Comparison of ENCODE assay signal across 28 cellular contexts in genomic region chr7:108104324-108104723, GRCh38. TPM values are rescaled to one million over a fixed set of nuclear protein-coding genes. Genes with fewer than 3 reads are reported as not detected.
DNase-seq lines count a peak whose midpoint lies in the region; ATAC-seq and TF ChIP-seq lines count a peak whose summit lies in the region.
"Had no signal": no experiment of that assay in that cellular context is flagged by ENCODE, and none has a peak within 500 bp of the region (broad histone marks: within the 10 kb centered on the region; RNA-seq: fewer than 3 reads in every experiment).

No MANE protein-coding gene starts in this region.

- no peak for TF ChIP-seq POLR2A in body of pancreas (IDR thresholded peaks at IDR 0.05)

- no peaks in the 10 kb centered on the region for H3K9me3 Mint-ChIP-seq in HFFc6
- H3K9me3 Mint-ChIP-seq: activated CD4-positive, alpha-beta memory T cell treated with anti-CD3 and anti-CD28 coated beads for 36 hours; activated naive CD4-positive, alpha-beta T cell treated with anti-CD3 and anti-CD28 coated beads, Interleukin-2, amount 50 U/mL, for 24 hours; activated T-helper 17 cell treated with anti-CD3 and anti-CD28 coated beads, Interleukin-2, amount 50 U/mL, for 72 hours; mesothelial cell of epicardium; natural killer cell had no signal

- H3K4me1 ChIP-seq in body of pancreas (peaks cover under 1% of the 10 kb centered on the region), heart right ventricle (peaks cover 0 to 13% (median 0%) of the 10 kb centered on the region in 9 donors)
- H3K4me1 ChIP-seq: spleen had no signal

- H3K4me3 ChIP-seq in body of pancreas (no peak overlapping the region), heart right ventricle (no peak overlapping the region), skeletal muscle cell (ENCODE audit: low read depth, low read length) (no peak overlapping the region), MG63 (no peak overlapping the region)
- H3K4me3 ChIP-seq: cardiac muscle cell, GM12878, left lung, spleen, upper lobe of left lung had no signal

- no peak overlapping the region; the same call in 1 of the 2 replicates for H3K4me3 Mint-ChIP-seq in HFFc6
- H3K4me3 Mint-ChIP-seq: activated CD4-positive, alpha-beta memory T cell treated with anti-CD3 and anti-CD28 coated beads for 36 hours; activated naive CD4-positive, alpha-beta T cell treated with anti-CD3 and anti-CD28 coated beads, Interleukin-2, amount 50 U/mL, for 24 hours; activated T-helper 17 cell treated with anti-CD3 and anti-CD28 coated beads, Interleukin-2, amount 50 U/mL, for 72 hours; mesothelial cell of epicardium; natural killer cell had no signal

- no peak for DNase-seq in HFFc6
- no peak for DNase-seq in body of pancreas
- DNase-seq in heart right ventricle, result no peak
- DNase-seq in skeletal muscle cell (ENCODE audit: low read depth), result peak; percentile 73
- DNase-seq in NCI-H526 treated with DMSO at 0.1 percent for 48 hours (lab: John Stamatoyannopoulos, UW), result no peak
- DNase-seq in GM19238 (ENCODE audit: insufficient read length, low spot score), result no peak
- no peak for DNase-seq in MG63
- DNase-seq: activated CD4-positive, alpha-beta memory T cell treated with anti-CD3 and anti-CD28 coated beads for 36 hours; activated CD4-positive, CD25-positive, alpha-beta regulatory T cell treated with anti-CD3 and anti-CD28 coated beads, Interleukin-2, amount 50 U/mL, for 72 hours; anterior cingulate cortex; left lung; natural killer cell; NCI-H1105; NCI-H1930; NCI-H2227 treated with DMSO at 0.1 percent for 48 hours; NCI-H748 treated with DMSO at 0.1 percent for 48 hours; occipital lobe; spleen; stimulated activated CD4-positive, alpha-beta T cell treated with anti-CD3 and anti-CD28 coated beads, Interleukin-2, amount 100 ng/mL, for 48 hours; T-helper 1 cell; upper lobe of left lung had no signal

- H3K9me3 ChIP-seq in body of pancreas (no peaks in the 10 kb centered on the region), heart right ventricle (no peaks in the 10 kb centered on the region), MG63 (no peaks in the 10 kb centered on the region)
- H3K9me3 ChIP-seq: left lung, spleen, upper lobe of left lung had no signal

- no peaks in the 10 kb centered on the region; the same call in 1 of the 2 replicates for H3K27me3 Mint-ChIP-seq in HFFc6 (ENCODE audit: insufficient read depth)
- H3K27me3 Mint-ChIP-seq: activated naive CD4-positive, alpha-beta T cell treated with anti-CD3 and anti-CD28 coated beads, Interleukin-2, amount 50 U/mL, for 24 hours had no signal

- intact Hi-C loops in body of pancreas (cut with DNase I) (no loop called here), heart right ventricle (cut with DNase I) (loop anchor here in 1 of 10 donors (10.0 kb wide), 1 partner anchor 210 kb away; the partner anchor contains the start of gene DLD)

- ATAC-seq in body of pancreas, result peak; percentile 33
- ATAC-seq in heart right ventricle, result peak; percentile 62 to 85 (median 76)
- ATAC-seq: activated T-helper 17 cell treated with anti-CD3 and anti-CD28 coated beads, Interleukin-2, amount 50 U/mL, for 72 hours; GM12878; left lung; natural killer cell had no signal

- H3K27ac ChIP-seq in body of pancreas (no peak overlapping the region), heart right ventricle (peak overlapping the region in 1 of 10 donors; percentile 47)
- H3K27ac ChIP-seq: cardiac muscle cell, left lung, spleen had no signal

- no peaks in the 10 kb centered on the region for H3K27me3 ChIP-seq in body of pancreas
- H3K27me3 ChIP-seq in heart right ventricle, result no peaks in the 10 kb centered on the region
- no peaks in the 10 kb centered on the region for H3K27me3 ChIP-seq in MG63
- H3K27me3 ChIP-seq: cardiac muscle cell, left lung, spleen, upper lobe of left lung had no signal

- peak overlapping the region; percentile 84 for H3K27ac Mint-ChIP-seq in HFFc6
- H3K27ac Mint-ChIP-seq: activated CD4-positive, alpha-beta memory T cell treated with anti-CD3 and anti-CD28 coated beads for 36 hours; activated naive CD4-positive, alpha-beta T cell treated with anti-CD3 and anti-CD28 coated beads, Interleukin-2, amount 50 U/mL, for 24 hours; activated T-helper 17 cell treated with anti-CD3 and anti-CD28 coated beads, Interleukin-2, amount 50 U/mL, for 72 hours; natural killer cell had no signal

- TF ChIP-seq CTCF in HFFc6 (IDR thresholded peaks at IDR 0.05) (no peak), body of pancreas (IDR thresholded peaks at IDR 0.05) (no peak), heart right ventricle (IDR thresholded peaks at IDR 0.05) (no peak)

- H3K36me3 ChIP-seq in body of pancreas (replicated peaks in 1 of 2; ENCODE audit: insufficient read depth in 1 of 2, low read depth in 2 of 2) (no peaks in the 10 kb centered on the region), heart right ventricle (no peaks in the 10 kb centered on the region), MG63 (no peaks in the 10 kb centered on the region)
- H3K36me3 ChIP-seq: cardiac muscle cell, left lung, spleen, upper lobe of left lung had no signal

- WGBS in body of pancreas, 2 donors, result 71 to 72% methylated on average over 7 of the region's 7 CpGs
- WGBS in heart right ventricle, 2 donors, result 69 to 73% methylated on average over 7 of the region's 7 CpGs

- peaks cover 38% of the 10 kb centered on the region for H3K4me1 Mint-ChIP-seq in HFFc6 (ENCODE audit: low read depth)
- H3K4me1 Mint-ChIP-seq: activated naive CD4-positive, alpha-beta T cell treated with anti-CD3 and anti-CD28 coated beads, Interleukin-2, amount 50 U/mL, for 24 hours; activated T-helper 17 cell treated with anti-CD3 and anti-CD28 coated beads, Interleukin-2, amount 50 U/mL, for 72 hours; natural killer cell had no signal

- no peaks in the 10 kb centered on the region for H3K36me3 Mint-ChIP-seq in HFFc6 (ENCODE audit: low read depth)
- H3K36me3 Mint-ChIP-seq: activated CD4-positive, alpha-beta memory T cell treated with anti-CD3 and anti-CD28 coated beads for 36 hours; activated naive CD4-positive, alpha-beta T cell treated with anti-CD3 and anti-CD28 coated beads, Interleukin-2, amount 50 U/mL, for 24 hours; natural killer cell had no signal

RNA-seq across cellular contexts. Expression of gene LAMB4, which starts 25.8 kb away (rescaled TPM):
- under 1 TPM in 2 of 6 experiments, not detected in 4; 0.16 to 0.24 TPM for total RNA-seq in HFFc6 (2021; fragmentation: NEBNext Ultra II Directional; extraction: Animal tissue kit (Norgen Biotek cat#: 25700))
- total RNA-seq in body of pancreas (1 to 10 TPM in 1 of 2 donors, under 1 TPM in 1; 0.26 to 2.0 TPM), heart right ventricle (under 1 TPM in 8 of 10 donors, not detected in 2; 0.15 to 0.69 (median 0.25) TPM)
- under 1 TPM in 1 of 2 donors, not detected in 1; 0.38 TPM for polyA plus RNA-seq in heart right ventricle
- not detected in 2 replicates for total RNA-seq in MG63 (2014; rRNA removed; shearing (Covaris generic); ENCODE audit: low replicate concordance)
- total RNA-seq: activated CD4-positive, alpha-beta memory T cell treated with anti-CD3 and anti-CD28 coated beads for 36 hours; activated T-helper 17 cell treated with anti-CD3 and anti-CD28 coated beads, Interleukin-2, amount 50 U/mL, for 72 hours; cardiac muscle cell; H1; natural killer cell; subcutaneous adipose tissue had no signal
- polyA plus RNA-seq: cardiac muscle cell, H1 had no signal
